1 cellular context compared by ENCODE assay signal in the genomic region with DNA sequence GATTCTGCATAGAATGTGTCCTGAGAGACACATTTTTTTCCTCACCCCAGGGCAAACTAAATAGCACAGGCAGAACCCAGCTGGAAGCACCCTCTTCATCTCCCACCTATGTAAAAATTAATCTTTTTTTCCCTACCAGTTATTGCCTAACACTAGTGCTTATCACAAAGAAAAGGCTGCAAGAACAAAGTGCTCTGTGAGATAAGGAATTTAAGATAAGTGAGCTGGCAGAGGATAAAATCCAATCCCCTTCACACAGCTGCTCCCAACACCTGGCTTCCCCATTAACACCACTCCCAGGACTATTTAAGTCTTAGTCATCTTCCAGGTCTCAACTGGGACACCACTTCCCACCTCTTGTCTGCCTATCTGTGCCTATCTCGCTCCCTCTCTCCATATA.
TF ChIP-seq lines count a peak whose summit lies in the region.

No MANE protein-coding gene starts in this region.

TF ChIP-seq in liver, 16 proteins besides CTCF, POLR2A, EP300 and RAD21 (continued from another document):
- TF ChIP-seq, protein P1, sequence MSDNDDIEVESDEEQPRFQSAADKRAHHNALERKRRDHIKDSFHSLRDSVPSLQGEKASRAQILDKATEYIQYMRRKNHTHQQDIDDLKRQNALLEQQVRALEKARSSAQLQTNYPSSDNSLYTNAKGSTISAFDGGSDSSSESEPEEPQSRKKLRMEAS (IDR thresholded peaks at IDR 0.05) = no peak
- TF ChIP-seq NR2F2 (IDR thresholded peaks at IDR 0.05) (no peak), HNF4A (conservative IDR thresholded peaks at IDR 0.05) (no peak), FOXA1 (IDR thresholded peaks at IDR 0.05) (no peak), GABPA (IDR thresholded peaks at IDR 0.05 in 1 of 2, conservative IDR thresholded peaks at IDR 0.05 in 1 of 2) (no peak), RXRA (IDR thresholded peaks at IDR 0.05) (no peak), YY1 (IDR thresholded peaks at IDR 0.05) (no peak), TAF1 (conservative IDR thresholded peaks at IDR 0.05) (no peak)
- TF ChIP-seq, protein P2, sequence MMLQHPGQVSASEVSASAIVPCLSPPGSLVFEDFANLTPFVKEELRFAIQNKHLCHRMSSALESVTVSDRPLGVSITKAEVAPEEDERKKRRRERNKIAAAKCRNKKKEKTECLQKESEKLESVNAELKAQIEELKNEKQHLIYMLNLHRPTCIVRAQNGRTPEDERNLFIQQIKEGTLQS (IDR thresholded peaks at IDR 0.05) = no peak
- TF ChIP-seq, protein P3, sequence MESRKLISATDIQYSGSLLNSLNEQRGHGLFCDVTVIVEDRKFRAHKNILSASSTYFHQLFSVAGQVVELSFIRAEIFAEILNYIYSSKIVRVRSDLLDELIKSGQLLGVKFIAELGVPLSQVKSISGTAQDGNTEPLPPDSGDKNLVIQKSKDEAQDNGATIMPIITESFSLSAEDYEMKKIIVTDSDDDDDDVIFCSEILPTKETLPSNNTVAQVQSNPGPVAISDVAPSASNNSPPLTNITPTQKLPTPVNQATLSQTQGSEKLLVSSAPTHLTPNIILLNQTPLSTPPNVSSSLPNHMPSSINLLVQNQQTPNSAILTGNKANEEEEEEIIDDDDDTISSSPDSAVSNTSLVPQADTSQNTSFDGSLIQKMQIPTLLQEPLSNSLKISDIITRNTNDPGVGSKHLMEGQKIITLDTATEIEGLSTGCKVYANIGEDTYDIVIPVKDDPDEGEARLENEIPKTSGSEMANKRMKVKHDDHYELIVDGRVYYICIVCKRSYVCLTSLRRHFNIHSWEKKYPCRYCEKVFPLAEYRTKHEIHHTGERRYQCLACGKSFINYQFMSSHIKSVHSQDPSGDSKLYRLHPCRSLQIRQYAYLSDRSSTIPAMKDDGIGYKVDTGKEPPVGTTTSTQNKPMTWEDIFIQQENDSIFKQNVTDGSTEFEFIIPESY (IDR thresholded peaks at IDR 0.05) = no peak
TF ChIP-seq in liver: peak in this region for 0.
